In the genomic region with DNA sequence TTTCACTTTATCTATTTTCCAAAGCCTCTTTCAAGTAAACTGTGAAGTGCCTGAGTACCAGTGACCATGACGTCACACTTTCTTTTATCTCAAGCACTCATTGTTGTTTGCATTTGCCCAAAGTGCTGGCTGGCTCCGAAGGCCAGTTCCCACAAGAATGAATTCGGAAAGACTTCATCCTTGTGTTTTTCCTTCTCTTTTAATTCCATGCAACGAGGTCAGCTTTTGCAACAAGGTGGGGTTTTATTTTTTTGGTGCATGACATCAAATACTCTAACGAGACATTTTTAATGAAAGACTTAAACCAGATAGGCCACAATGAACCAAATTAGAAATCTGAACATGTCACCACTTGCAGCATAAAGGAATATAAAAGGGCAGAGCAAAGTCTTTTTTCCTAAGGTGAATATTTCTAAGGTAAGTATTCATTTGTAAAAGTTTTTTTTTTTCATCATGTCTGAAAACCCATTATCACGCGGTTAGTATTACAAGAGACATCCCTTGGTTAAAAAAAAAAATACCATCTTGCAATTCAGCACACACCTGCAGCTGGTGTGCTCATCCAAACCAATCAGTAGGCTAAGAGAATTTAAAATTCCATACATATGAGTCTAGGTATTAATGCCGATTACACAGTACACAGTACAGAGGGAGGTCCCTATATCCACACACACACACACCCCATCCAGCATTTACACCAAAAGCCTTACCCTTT, we compare ENCODE assay signal across 8 cellular contexts. TPM values are rescaled to one million over a fixed set of nuclear protein-coding genes. Genes with fewer than 3 reads are reported as not detected.
A peak's percentile ranks its signal among the peaks of the same experiment; 100 is the strongest.
DNase-seq lines count a peak whose midpoint lies in the region; ATAC-seq and TF ChIP-seq lines count a peak whose summit lies in the region.

No MANE protein-coding gene starts in this region.

- 52 to 54% methylated on average over 8 of the region's 8 CpGs for WGBS in tibial nerve, 2 donors

- no peak for ATAC-seq in activated naive CD4-positive, alpha-beta T cell treated with anti-CD3 and anti-CD28 coated beads, Interleukin-2, amount 50 U/mL, for 72 hours
- ATAC-seq in GM21423 (IDR thresholded peaks at IDR 0.05; ENCODE audit: unreplicated experiment) (no peak), left colon (no peak)

- peak overlapping the region in 2 of 4 donors; percentile 78 to 84 for H3K27ac ChIP-seq in tibial nerve

- H3K27me3 ChIP-seq in MG63 (no peaks in the 10 kb centered on the region), tibial nerve (peaks cover 0 to 15% of the 10 kb centered on the region in 2 donors)

- no peak for TF ChIP-seq CTCF in tibial nerve (IDR thresholded peaks at IDR 0.05)

- no peaks in the 10 kb centered on the region for H3K9me3 Mint-ChIP-seq in activated naive CD4-positive, alpha-beta T cell treated with anti-CD3 and anti-CD28 coated beads, Interleukin-2, amount 50 U/mL, for 72 hours

- H3K27ac Mint-ChIP-seq in activated naive CD4-positive, alpha-beta T cell treated with anti-CD3 and anti-CD28 coated beads, Interleukin-2, amount 50 U/mL, for 72 hours = peak overlapping the region; percentile 97

- peak; percentile 65 for DNase-seq in DMS153 (lab: John Stamatoyannopoulos, UW)
- peak; percentile 22 for DNase-seq in MG63
- no peak for DNase-seq in activated naive CD4-positive, alpha-beta T cell treated with anti-CD3 and anti-CD28 coated beads, Interleukin-2, amount 50 U/mL, for 72 hours (ENCODE audit: low spot score in 2 of 2)
- DNase-seq in inferior parietal cortex (ENCODE audit: extremely low spot score) = peak; percentile 47
- DNase-seq in tibial nerve (ENCODE audit: low spot score in 2 of 2) = no peak
- DNase-seq in NK-92 (lab: John Stamatoyannopoulos, UW; ENCODE audit: unreplicated experiment) = no peak
- no peak for DNase-seq in left colon

- H3K9me3 ChIP-seq in MG63 (no peaks in the 10 kb centered on the region), tibial nerve (no peaks in the 10 kb centered on the region)

- H3K36me3 Mint-ChIP-seq in activated naive CD4-positive, alpha-beta T cell treated with anti-CD3 and anti-CD28 coated beads, Interleukin-2, amount 50 U/mL, for 72 hours = peaks cover 26 to 39% of the 10 kb centered on the region in 2 donors

- H3K36me3 ChIP-seq in MG63 (no peaks in the 10 kb centered on the region), tibial nerve (no peaks in the 10 kb centered on the region)

- TF ChIP-seq EP300 in tibial nerve (IDR thresholded peaks at IDR 0.05) = no peak

- H3K4me3 ChIP-seq in MG63 = peak overlapping the region; percentile 56
- H3K4me3 ChIP-seq in tibial nerve = peak overlapping the region in 3 of 4 donors; percentile 59 to 87 (median 67)

- intact Hi-C loops in left colon (cut with DNase I, micrococcal nuclease) = no loop called here

- TF ChIP-seq POLR2A in tibial nerve (IDR thresholded peaks at IDR 0.05) = no peak

- H3K4me1 ChIP-seq in tibial nerve = peaks cover 0 to 22% (median 18%) of the 10 kb centered on the region in 4 donors

RNA-seq across cellular contexts. Expression of gene ARL4C, which starts 2.4 kb away (rescaled TPM):
- 0.91 and 1.8 TPM in 2 replicates for total RNA-seq in MG63 (2014; rRNA removed; shearing (Covaris generic); ENCODE audit: low replicate concordance)
- 10 to 100 TPM; 26.1 to 50.0 TPM for total RNA-seq in activated naive CD4-positive, alpha-beta T cell treated with anti-CD3 and anti-CD28 coated beads, Interleukin-2, amount 50 U/mL, for 72 hours
- total RNA-seq in tibial nerve = 10 to 100 TPM in 3 of 4 donors, 1 to 10 TPM in 1; 5.5 to 13.3 (median 10.8) TPM
- total RNA-seq in left colon = 1 to 10 TPM; 3.4 to 8.3 TPM

Comparison
In these comparisons a context has a peak if more than half of its experiments do, and no peak if none do; other contexts are left out.
1. DNase-seq: peak in DMS153 (single experiment), MG63 (single experiment) and inferior parietal cortex (single experiment); none in activated naive CD4-positive, alpha-beta T cell treated with anti-CD3 and anti-CD28 coated beads, Interleukin-2, amount 50 U/mL, for 72 hours (0 of 2), tibial nerve (0 of 2), NK-92 (single experiment) and left colon (0 of 2).